Comparison of ENCODE assay signal across 8 cellular contexts in the genomic region with DNA sequence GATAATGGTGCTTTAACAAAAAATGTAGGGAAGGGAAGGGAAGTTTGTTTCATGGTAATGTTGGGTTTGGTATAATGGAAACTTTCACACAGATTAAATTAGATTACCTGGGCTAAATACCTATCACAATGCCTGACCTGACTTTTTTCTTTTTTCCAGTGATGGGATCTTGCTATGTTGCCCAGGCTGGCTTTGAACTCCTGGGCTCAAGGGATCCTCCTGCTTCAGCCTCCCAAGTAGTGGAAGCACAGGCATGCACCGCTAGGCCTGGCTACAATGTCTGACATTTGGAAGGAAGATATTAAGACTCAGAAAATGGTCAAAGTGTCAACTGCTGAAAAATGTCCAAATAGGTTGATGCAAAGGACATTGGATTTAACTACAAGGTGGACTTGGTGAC.
"Had no signal": no experiment of that assay in that cellular context is flagged by ENCODE, and none has a peak within 500 bp of the region (broad histone marks: within the 10 kb centered on the region; RNA-seq: fewer than 3 reads in every experiment).

No MANE protein-coding gene starts in this region.

- H3K4me3 ChIP-seq: GM12878 had no signal

- ATAC-seq: GM12878 had no signal

- DNase-seq: GDM1, GF-D8 had no signal

- FAIRE-seq: G401.6, GM12878, GM12891, GM12892, GM18507, GM19239 had no signal
